ENCODE assay signal across 14 cellular contexts in genomic region chr10:29826221-29826620, GRCh38.
"Had no signal": no experiment of that assay in that cellular context is flagged by ENCODE, and none has a peak within 500 bp of the region (broad histone marks: within the 10 kb centered on the region; RNA-seq: fewer than 3 reads in every experiment).

No MANE protein-coding gene starts in this region.

- H3K27ac Mint-ChIP-seq: activated CD4-positive, alpha-beta memory T cell treated with anti-CD3 and anti-CD28 coated beads, Interleukin-2, amount 10 ng/mL, durations not matched to agents 7 days and 5 days; activated naive CD4-positive, alpha-beta T cell treated with anti-CD3 and anti-CD28 coated beads, Interleukin-2, amount 10 ng/mL, durations not matched to agents 7 days and 5 days; activated T-cell treated with anti-CD3 and anti-CD28 coated beads, Interleukin-2, amount 50 U/mL, for 72 hours; progenitor cell of endocrine pancreas; stimulated activated naive CD8-positive, alpha-beta T cell treated with anti-CD3 and anti-CD28 coated beads, Interleukin-15, Interleukin-2, amounts not matched to agents 100 ng/mL and 50 ng/mL, for 24 hours had no signal

- ATAC-seq: activated T-cell treated with anti-CD3 and anti-CD28 coated beads, Interleukin-2, amount 50 U/mL, for 72 hours; heart right ventricle; naive thymus-derived CD8-positive, alpha-beta T cell had no signal

- DNase-seq: activated CD4-positive, alpha-beta memory T cell treated with anti-CD3 and anti-CD28 coated beads, Interleukin-2, amount 10 ng/mL, durations not matched to agents 7 days and 5 days; activated CD4-positive, alpha-beta T cell treated with anti-CD3 and anti-CD28 coated beads for 48 hours; activated effector memory CD4-positive, alpha-beta T cell treated with anti-CD3 and anti-CD28 coated beads, Interleukin-2, amount 50 U/mL, for 16 hours; activated naive CD4-positive, alpha-beta T cell treated with anti-CD3 and anti-CD28 coated beads, Interleukin-2, amount 10 ng/mL, durations not matched to agents 7 days and 5 days; activated T-cell treated with anti-CD3 and anti-CD28 coated beads, Interleukin-2, amount 50 U/mL, for 72 hours; amygdala; effector CD4-positive, alpha-beta T cell; heart right ventricle; kidney; lower lobe of right lung; naive thymus-derived CD8-positive, alpha-beta T cell; stimulated activated CD4-positive, alpha-beta T cell treated with anti-CD3 and anti-CD28 coated beads, Interleukin-12 subunit alpha, Interleukin-12 subunit beta, amount 100 ng/mL, for 4 hours had no signal

- H3K4me3 Mint-ChIP-seq: activated CD4-positive, alpha-beta memory T cell treated with anti-CD3 and anti-CD28 coated beads, Interleukin-2, amount 10 ng/mL, durations not matched to agents 7 days and 5 days; activated naive CD4-positive, alpha-beta T cell treated with anti-CD3 and anti-CD28 coated beads, Interleukin-2, amount 10 ng/mL, durations not matched to agents 7 days and 5 days; activated T-cell treated with anti-CD3 and anti-CD28 coated beads, Interleukin-2, amount 50 U/mL, for 72 hours; naive thymus-derived CD8-positive, alpha-beta T cell; stimulated activated naive CD8-positive, alpha-beta T cell treated with anti-CD3 and anti-CD28 coated beads, Interleukin-15, Interleukin-2, amounts not matched to agents 100 ng/mL and 50 ng/mL, for 24 hours had no signal

- H3K27me3 Mint-ChIP-seq: activated naive CD4-positive, alpha-beta T cell treated with anti-CD3 and anti-CD28 coated beads, Interleukin-2, amount 10 ng/mL, durations not matched to agents 7 days and 5 days; stimulated activated naive CD8-positive, alpha-beta T cell treated with anti-CD3 and anti-CD28 coated beads, Interleukin-15, Interleukin-2, amounts not matched to agents 100 ng/mL and 50 ng/mL, for 24 hours had no signal
